21 cellular contexts compared by ENCODE assay signal in genomic region chr15:67955256-67955655, GRCh38.
DNase-seq lines count a peak whose midpoint lies in the region; ATAC-seq, FAIRE-seq and TF ChIP-seq lines count a peak whose summit lies in the region.
"Had no signal": no experiment of that assay in that cellular context is flagged by ENCODE, and none has a peak within 500 bp of the region (broad histone marks: within the 10 kb centered on the region; RNA-seq: fewer than 3 reads in every experiment).

No MANE protein-coding gene starts in this region.

- no peak for TF ChIP-seq RAD21 in A549 (conservative IDR thresholded peaks at IDR 0.05 in 1 of 2, IDR thresholded peaks at IDR 0.05 in 1 of 2)

- no peak for FAIRE-seq in A549 (lab: Jason Lieb, UNC)
- FAIRE-seq: endothelial cell of umbilical vein, frontal cortex, H54 had no signal

- WGBS in A549 (ENCODE audit: missing lambda C conversion rate) = 87% methylated on average over 6 of the region's 6 CpGs
- 72 to 75% methylated on average over 6 of the region's 6 CpGs for WGBS in gastroesophageal sphincter (ENCODE audit: low coverage in 1 of 2), 2 donors

- POLR2A ChIA-PET in A549 (lab: Yijun Ruan, JAX) = no interaction called here

- no peak for TF ChIP-seq POLR2A in A549 (IDR thresholded peaks at IDR 0.05; ENCODE audit: low read length)
- no peak for TF ChIP-seq POLR2A in gastroesophageal sphincter (IDR thresholded peaks at IDR 0.05)

- H3K4me2 ChIP-seq in A549 = no peak overlapping the region

- H3K4me1 ChIP-seq in A549 (no peaks in the 10 kb centered on the region), RWPE2 (ENCODE audit: insufficient read depth, poor library complexity, severe bottlenecking) (peaks cover 12% of the 10 kb centered on the region), gastroesophageal sphincter (peaks cover 0 to 10% (median 0%) of the 10 kb centered on the region in 3 donors), upper lobe of right lung (no peaks in the 10 kb centered on the region)

- CTCF ChIA-PET in A549 (lab: Yijun Ruan, JAX) = interaction anchor here (0.6 to 1.7 kb wide), 6 partner anchors 8 to 52 kb away, joined by 3 read pairs; no protein-coding TSS in a partner anchor

- no peak for DNase-seq in A549 (ENCODE audit: low read depth in 1 of 2, low spot score in 1 of 2)
- peak; percentile 72 for DNase-seq in GDM1 (lab: John Stamatoyannopoulos, UW)
- no peak for DNase-seq in RWPE2 (ENCODE audit: low spot score)
- no peak for DNase-seq in superior temporal gyrus (ENCODE audit: extremely low spot score)
- no peak for DNase-seq in mucosa of gallbladder (ENCODE audit: low spot score)
- DNase-seq in upper lobe of right lung = no peak
- DNase-seq: activated CD4-positive, alpha-beta T cell treated with anti-CD3 and anti-CD28 coated beads, Interleukin-2, amount 50 U/mL, for 48 hours; activated T-cell treated with anti-CD3 and anti-CD28 coated beads, Interleukin-2, amount 50 U/mL, for 48 hours; cortex of kidney; Karpas-422; kidney glomerular epithelial cell; NCI-H146; right cardiac atrium; stimulated activated naive CD4-positive, alpha-beta T cell treated with Interleukin-2 at 50 U/mL for 16 hours; T-helper 1 cell had no signal

- H3K36me3 ChIP-seq in RWPE2 (ENCODE audit: low read depth) (no peaks in the 10 kb centered on the region), gastroesophageal sphincter (no peaks in the 10 kb centered on the region), upper lobe of right lung (no peaks in the 10 kb centered on the region)
- H3K36me3 ChIP-seq: neutrophil had no signal

- peak overlapping the region; percentile 1 to 15; a peak in 2 of 6 replicates for H3K27ac ChIP-seq in A549
- peak overlapping the region; percentile 53 for H3K27ac ChIP-seq in RWPE2 (ENCODE audit: poor library complexity, severe bottlenecking)
- peak overlapping the region in 1 of 4 donors; percentile 75 for H3K27ac ChIP-seq in gastroesophageal sphincter
- no peak overlapping the region for H3K27ac ChIP-seq in upper lobe of right lung
- H3K27ac ChIP-seq: neutrophil had no signal

- no peak for TF ChIP-seq EP300 in A549 (IDR thresholded peaks at IDR 0.05)
- no peak for TF ChIP-seq EP300 in gastroesophageal sphincter (IDR thresholded peaks at IDR 0.05)

- ATAC-seq in A549 (no peak), RWPE2 (ENCODE audit: low read depth) (no peak), gastroesophageal sphincter (peak; percentile 10), HG02763 (IDR thresholded peaks at IDR 0.05; ENCODE audit: unreplicated experiment) (no peak), upper lobe of right lung (no peak)

- intact Hi-C loops in upper lobe of right lung (cut with DNase I) = no loop called here

- TF ChIP-seq CTCF in A549 (IDR thresholded peaks at IDR 0.05) = no peak
- TF ChIP-seq CTCF in RWPE2 (IDR thresholded peaks at IDR 0.05; ENCODE audit: poor library complexity, severe bottlenecking) = no peak
- TF ChIP-seq CTCF in gastroesophageal sphincter (IDR thresholded peaks at IDR 0.05) = no peak
- no peak for TF ChIP-seq CTCF in upper lobe of right lung (IDR thresholded peaks at IDR 0.05)

- no peak overlapping the region for H3K4me3 ChIP-seq in A549
- H3K4me3 ChIP-seq in RWPE2 (ENCODE audit: severe bottlenecking) = no peak overlapping the region
- no peak overlapping the region for H3K4me3 ChIP-seq in gastroesophageal sphincter
- H3K4me3 ChIP-seq in upper lobe of right lung = no peak overlapping the region

- no peaks in the 10 kb centered on the region for H3K27me3 ChIP-seq in RWPE2 (ENCODE audit: insufficient read depth, poor library complexity, severe bottlenecking)
- no peaks in the 10 kb centered on the region for H3K27me3 ChIP-seq in gastroesophageal sphincter
- H3K27me3 ChIP-seq in upper lobe of right lung = no peaks in the 10 kb centered on the region
- H3K27me3 ChIP-seq: neutrophil had no signal

- no peaks in the 10 kb centered on the region for H3K9me3 ChIP-seq in A549
- H3K9me3 ChIP-seq in RWPE2 (ENCODE audit: severe bottlenecking) = no peaks in the 10 kb centered on the region
- no peaks in the 10 kb centered on the region for H3K9me3 ChIP-seq in gastroesophageal sphincter
- no peaks in the 10 kb centered on the region for H3K9me3 ChIP-seq in upper lobe of right lung
- H3K9me3 ChIP-seq: neutrophil had no signal

TF ChIP-seq in A549, 52 proteins besides CTCF, POLR2A, EP300 and RAD21:
- TF ChIP-seq BHLHE40 (IDR thresholded peaks at IDR 0.05; ENCODE audit: low read depth, low read length) = no peak
- no peak for TF ChIP-seq BCL3 (IDR thresholded peaks at IDR 0.05)
- TF ChIP-seq POLR2AphosphoS2 (conservative IDR thresholded peaks at IDR 0.05; ENCODE audit: low read length) = no peak
- no peak for TF ChIP-seq HES2 (IDR thresholded peaks at IDR 0.05)
- TF ChIP-seq ATOH8 (CRISPR knock-in tag; IDR thresholded peaks at IDR 0.05; ENCODE audit: low read depth) = no peak
- TF ChIP-seq MAX (IDR thresholded peaks at IDR 0.05) = no peak
- TF ChIP-seq GATA3 (IDR thresholded peaks at IDR 0.05; ENCODE audit: borderline replicate concordance) = no peak
- no peak for TF ChIP-seq ZNF302 (CRISPR knock-in tag; IDR thresholded peaks at IDR 0.05)
- no peak for TF ChIP-seq TP53 (CRISPR knock-in tag; IDR thresholded peaks at IDR 0.05)
- TF ChIP-seq FOSB (CRISPR knock-in tag; IDR thresholded peaks at IDR 0.05) = no peak
- TF ChIP-seq RNF2 (IDR thresholded peaks at IDR 0.05; ENCODE audit: borderline replicate concordance, low read depth) = no peak
